Comparison of ENCODE assay signal across 8 cellular contexts in the genomic region with DNA sequence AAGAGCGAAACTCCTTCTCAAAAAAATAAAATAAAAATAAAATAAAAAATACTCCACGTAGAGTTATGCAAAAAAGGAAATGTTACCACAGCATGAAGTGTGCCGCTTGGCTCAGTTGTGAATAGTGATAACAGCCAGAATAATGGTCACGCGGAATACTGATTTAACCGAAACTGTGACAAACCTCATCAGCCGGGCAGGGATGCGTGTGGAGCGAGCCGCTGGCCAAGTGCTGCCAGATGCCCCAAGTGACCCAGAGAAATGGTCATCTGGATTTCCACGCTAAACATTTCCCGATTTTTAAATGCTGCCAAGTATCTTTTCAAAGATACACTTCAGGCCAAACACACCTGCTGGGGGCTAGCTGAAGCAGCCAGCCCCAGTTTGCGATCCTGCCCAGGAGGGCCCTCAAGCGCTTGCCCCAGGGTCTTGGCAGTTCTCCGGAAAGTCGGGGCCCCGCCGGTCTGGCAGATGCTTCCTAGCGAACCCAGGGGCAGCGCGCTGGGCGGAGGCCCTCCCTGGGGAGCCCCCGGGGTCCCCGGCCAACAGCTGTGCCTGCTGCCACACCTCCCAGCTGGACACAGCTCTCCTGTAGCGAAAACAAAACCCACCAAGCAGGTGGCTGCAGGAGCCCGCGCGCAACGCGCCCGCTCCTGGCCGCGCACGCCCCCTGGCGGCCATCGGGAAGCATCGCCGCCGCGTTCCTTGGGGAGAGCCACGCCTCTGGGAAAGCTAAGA.
DNase-seq lines count a peak whose midpoint lies in the region; TF ChIP-seq lines count a peak whose summit lies in the region.

No MANE protein-coding gene starts in this region.

- in situ Hi-C loops in T47D (cut with HindIII; ENCODE audit: low pct_unique_long_range_greater_than_20kb, low sequenced_read_pairs), result no loop called here

- peak overlapping the region; percentile 19; the same call in 1 of the 2 replicates for H3K4me3 ChIP-seq in HFF-Myc (replicated peaks; ENCODE audit: low read depth, low read length)

- peak; percentile 16 for DNase-seq in HFF-Myc (ENCODE audit: extremely low read depth, low read depth)
- peak; percentile 62 for DNase-seq in NCI-H1105 treated with DMSO at 0.1 percent for 48 hours (lab: John Stamatoyannopoulos, UW)
- peak; percentile 82 to 84 for DNase-seq in T47D (ENCODE audit: low read depth in 1 of 2, low spot score in 1 of 2)
- peak; percentile 60 for DNase-seq in iris pigment epithelial cell (ENCODE audit: low read depth)
- peak; percentile 51 to 56 for DNase-seq in stimulated activated CD4-positive, alpha-beta T cell treated with anti-CD3 and anti-CD28 coated beads, Interleukin-12 subunit alpha, Interleukin-12 subunit beta, amount 100 ng/mL, for 24 hours (ENCODE audit: low read depth in 2 of 2)
- DNase-seq in OCI-M2 (lab: John Stamatoyannopoulos, UW; ENCODE audit: unreplicated experiment), result no peak

- TF ChIP-seq CTCF in GM12872 (IDR thresholded peaks at IDR 0.05; ENCODE audit: insufficient read depth, low read depth, low read length) (peak; percentile 99), HFF-Myc (IDR thresholded peaks at IDR 0.05; ENCODE audit: low read depth, low read length, missing control alignments) (peak; percentile 96), VCaP (conservative IDR thresholded peaks at IDR 0.05) (peak; percentile 99)

- H3K27ac ChIP-seq in VCaP, result peak overlapping the region; percentile 47; the same call in 1 of the 2 replicates
